Comparison of ENCODE assay signal across 1 cellular context in genomic region chr14:74686324-74686723, GRCh38.
TF ChIP-seq lines count a peak whose summit lies in the region.

No MANE protein-coding gene starts in this region.

TF ChIP-seq in K562, 482 proteins besides CTCF, POLR2A, EP300 and RAD21 (continued from another document and continues in another):
- TF ChIP-seq ZNF280B (CRISPR knock-in tag; IDR thresholded peaks at IDR 0.05) = no peak
- TF ChIP-seq, protein P1, sequence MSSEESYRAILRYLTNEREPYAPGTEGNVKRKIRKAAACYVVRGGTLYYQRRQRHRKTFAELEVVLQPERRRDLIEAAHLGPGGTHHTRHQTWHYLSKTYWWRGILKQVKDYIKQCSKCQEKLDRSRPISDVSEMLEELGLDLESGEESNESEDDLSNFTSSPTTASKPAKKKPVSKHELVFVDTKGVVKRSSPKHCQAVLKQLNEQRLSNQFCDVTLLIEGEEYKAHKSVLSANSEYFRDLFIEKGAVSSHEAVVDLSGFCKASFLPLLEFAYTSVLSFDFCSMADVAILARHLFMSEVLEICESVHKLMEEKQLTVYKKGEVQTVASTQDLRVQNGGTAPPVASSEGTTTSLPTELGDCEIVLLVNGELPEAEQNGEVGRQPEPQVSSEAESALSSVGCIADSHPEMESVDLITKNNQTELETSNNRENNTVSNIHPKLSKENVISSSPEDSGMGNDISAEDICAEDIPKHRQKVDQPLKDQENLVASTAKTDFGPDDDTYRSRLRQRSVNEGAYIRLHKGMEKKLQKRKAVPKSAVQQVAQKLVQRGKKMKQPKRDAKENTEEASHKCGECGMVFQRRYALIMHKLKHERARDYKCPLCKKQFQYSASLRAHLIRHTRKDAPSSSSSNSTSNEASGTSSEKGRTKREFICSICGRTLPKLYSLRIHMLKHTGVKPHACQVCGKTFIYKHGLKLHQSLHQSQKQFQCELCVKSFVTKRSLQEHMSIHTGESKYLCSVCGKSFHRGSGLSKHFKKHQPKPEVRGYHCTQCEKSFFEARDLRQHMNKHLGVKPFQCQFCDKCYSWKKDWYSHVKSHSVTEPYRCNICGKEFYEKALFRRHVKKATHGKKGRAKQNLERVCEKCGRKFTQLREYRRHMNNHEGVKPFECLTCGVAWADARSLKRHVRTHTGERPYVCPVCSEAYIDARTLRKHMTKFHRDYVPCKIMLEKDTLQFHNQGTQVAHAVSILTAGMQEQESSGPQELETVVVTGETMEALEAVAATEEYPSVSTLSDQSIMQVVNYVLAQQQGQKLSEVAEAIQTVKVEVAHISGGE (CRISPR knock-in tag; IDR thresholded peaks at IDR 0.05) = no peak
- no peak for TF ChIP-seq NEUROD1 (IDR thresholded peaks at IDR 0.05; ENCODE audit: borderline replicate concordance, low read depth, low read length, partially characterized antibody)
- no peak for TF ChIP-seq HOMEZ (CRISPR knock-in tag; IDR thresholded peaks at IDR 0.05)
- no peak for TF ChIP-seq SP1 (CRISPR knock-in tag; IDR thresholded peaks at IDR 0.05)
- TF ChIP-seq TCF15 (CRISPR knock-in tag; IDR thresholded peaks at IDR 0.05) = no peak
- TF ChIP-seq MTA2 (IDR thresholded peaks at IDR 0.05; ENCODE audit: low read depth) = peak; percentile 33; the same call in 1 of the 2 replicates
- no peak for TF ChIP-seq ZHX1 (conservative IDR thresholded peaks at IDR 0.05; ENCODE audit: low read length)
- no peak for TF ChIP-seq SRSF3 (IDR thresholded peaks at IDR 0.05; ENCODE audit: insufficient read depth, low read length)
- TF ChIP-seq MCM3 (IDR thresholded peaks at IDR 0.05) = no peak
- no peak for TF ChIP-seq ZNF780A (CRISPR knock-in tag; IDR thresholded peaks at IDR 0.05)
- TF ChIP-seq, protein P2, sequence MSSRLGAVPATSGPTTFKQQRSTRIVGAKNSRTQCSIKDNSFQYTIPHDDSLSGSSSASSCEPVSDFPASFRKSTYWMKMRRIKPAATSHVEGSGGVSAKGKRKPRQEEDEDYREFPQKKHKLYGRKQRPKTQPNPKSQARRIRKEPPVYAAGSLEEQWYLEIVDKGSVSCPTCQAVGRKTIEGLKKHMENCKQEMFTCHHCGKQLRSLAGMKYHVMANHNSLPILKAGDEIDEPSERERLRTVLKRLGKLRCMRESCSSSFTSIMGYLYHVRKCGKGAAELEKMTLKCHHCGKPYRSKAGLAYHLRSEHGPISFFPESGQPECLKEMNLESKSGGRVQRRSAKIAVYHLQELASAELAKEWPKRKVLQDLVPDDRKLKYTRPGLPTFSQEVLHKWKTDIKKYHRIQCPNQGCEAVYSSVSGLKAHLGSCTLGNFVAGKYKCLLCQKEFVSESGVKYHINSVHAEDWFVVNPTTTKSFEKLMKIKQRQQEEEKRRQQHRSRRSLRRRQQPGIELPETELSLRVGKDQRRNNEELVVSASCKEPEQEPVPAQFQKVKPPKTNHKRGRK (tag; IDR thresholded peaks at IDR 0.05) = no peak
- TF ChIP-seq CBFA2T3 (IDR thresholded peaks at IDR 0.05) = peak; percentile 48; the same call in 1 of the 2 replicates
- TF ChIP-seq STAT5A (IDR thresholded peaks at IDR 0.05; ENCODE audit: borderline replicate concordance, low read length) = no peak
- TF ChIP-seq RBM15 (IDR thresholded peaks at IDR 0.05; ENCODE audit: insufficient read depth, low read length) = no peak
- no peak for TF ChIP-seq ATF7 (IDR thresholded peaks at IDR 0.05)
- TF ChIP-seq NFRKB (IDR thresholded peaks at IDR 0.05; ENCODE audit: low read depth) = no peak
- no peak for TF ChIP-seq NCOR1 (IDR thresholded peaks at IDR 0.05)
- no peak for TF ChIP-seq FIP1L1 (IDR thresholded peaks at IDR 0.05; ENCODE audit: low read depth, low read length, poor library complexity, severe bottlenecking)
- TF ChIP-seq ZC3H8 (IDR thresholded peaks at IDR 0.05) = no peak
- TF ChIP-seq CUX1 (CRISPR knock-in tag; IDR thresholded peaks at IDR 0.05) = no peak
- no peak for TF ChIP-seq SIN3B (IDR thresholded peaks at IDR 0.05; ENCODE audit: low read depth)
- TF ChIP-seq CBX3 (IDR thresholded peaks at IDR 0.05; ENCODE audit: borderline replicate concordance in 1 of 2, low read length in 2 of 2) = no peak
- no peak for TF ChIP-seq SRSF7 (optimal IDR thresholded peaks at IDR 0.05; ENCODE audit: low read depth, low read length)
- TF ChIP-seq OTX1 (CRISPR knock-in tag; IDR thresholded peaks at IDR 0.05) = no peak
- no peak for TF ChIP-seq PRMT5 (CRISPR knock-in tag; IDR thresholded peaks at IDR 0.05)
- no peak for TF ChIP-seq E2F1 (CRISPR knock-in tag; IDR thresholded peaks at IDR 0.05)
- peak; percentile 42 for TF ChIP-seq TCF3 (CRISPR knock-in tag; IDR thresholded peaks at IDR 0.05)
- no peak for TF ChIP-seq MEIS2 (IDR thresholded peaks at IDR 0.05; ENCODE audit: partially characterized antibody)
- no peak for TF ChIP-seq ARHGAP35 (IDR thresholded peaks at IDR 0.05; ENCODE audit: partially characterized antibody)
- no peak for TF ChIP-seq FOXA1 (IDR thresholded peaks at IDR 0.05; ENCODE audit: borderline replicate concordance)
- no peak for TF ChIP-seq GATAD2B (IDR thresholded peaks at IDR 0.05; ENCODE audit: borderline replicate concordance)
- no peak for TF ChIP-seq ZKSCAN1 (IDR thresholded peaks at IDR 0.05; ENCODE audit: low read depth, low read length)
- no peak for TF ChIP-seq LEF1 (IDR thresholded peaks at IDR 0.05)
- TF ChIP-seq STAT6 (CRISPR knock-in tag; IDR thresholded peaks at IDR 0.05) = no peak
- TF ChIP-seq EWSR1 (IDR thresholded peaks at IDR 0.05; ENCODE audit: borderline replicate concordance, low read depth, partially characterized antibody) = no peak
- no peak for TF ChIP-seq BRF1 (IDR thresholded peaks at IDR 0.05; ENCODE audit: borderline replicate concordance, extremely low read depth, insufficient read length)
- TF ChIP-seq, protein P3, sequence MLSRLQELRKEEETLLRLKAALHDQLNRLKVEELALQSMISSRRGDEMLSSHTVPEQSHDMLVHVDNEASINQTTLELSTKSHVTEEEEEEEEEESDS (CRISPR knock-in tag; IDR thresholded peaks at IDR 0.05) = no peak
- TF ChIP-seq CTBP1 (IDR thresholded peaks at IDR 0.05; ENCODE audit: borderline replicate concordance) = peak; percentile 35; the same call in 1 of the 2 replicates
- TF ChIP-seq SP2 (IDR thresholded peaks at IDR 0.05; ENCODE audit: extremely low read depth, low read depth, low read length, poor library complexity, severe bottlenecking) = no peak
